In the genomic region with DNA sequence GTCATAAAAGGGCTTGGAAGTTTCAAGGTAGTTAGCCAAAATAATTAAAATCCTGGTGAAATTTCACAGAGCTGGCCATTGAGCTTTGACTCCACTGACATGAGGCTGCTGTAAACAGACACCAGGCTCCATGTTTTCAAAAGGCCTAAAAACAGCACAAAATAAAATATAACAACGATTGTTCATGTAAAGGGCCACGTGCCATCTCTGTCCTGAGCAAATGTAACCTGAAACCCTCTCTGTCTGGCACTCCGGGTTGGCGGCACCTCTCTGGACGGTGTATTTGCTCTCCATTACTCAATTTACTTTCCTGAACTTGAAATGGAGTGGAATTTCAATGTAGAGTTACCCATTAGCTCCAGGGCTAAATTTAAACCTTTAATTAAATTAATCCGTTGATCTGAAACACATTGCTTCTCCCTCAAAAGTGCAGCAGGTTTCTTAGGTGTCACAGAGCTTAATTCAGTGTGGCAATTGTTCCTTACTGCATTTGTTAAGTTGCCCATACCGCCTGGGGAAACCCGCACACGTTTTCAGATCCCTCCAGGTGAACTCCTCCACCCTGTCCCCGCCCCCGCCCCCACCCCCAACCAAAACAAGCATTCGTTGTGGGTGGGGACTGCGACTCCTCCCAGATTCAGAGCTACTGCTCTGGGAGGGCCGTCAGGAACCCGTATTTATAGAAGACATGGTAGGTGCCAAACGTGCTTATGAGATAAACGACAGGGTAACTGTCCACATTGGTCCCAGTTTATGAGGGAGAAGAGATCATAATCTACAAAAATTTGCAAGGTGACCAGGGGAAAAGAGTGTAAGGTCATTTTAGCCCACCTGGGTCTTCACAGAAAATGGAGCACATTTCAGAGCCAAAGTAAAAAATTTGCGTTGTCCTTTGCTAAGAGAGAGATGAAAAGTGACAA, we compare ENCODE assay signal across 1 cellular context.
TF ChIP-seq lines count a peak whose summit lies in the region.

No MANE protein-coding gene starts in this region.

TF ChIP-seq in HepG2, 621 proteins besides CTCF, POLR2A, EP300 and RAD21 (continued from another document and continues in another):
- TF ChIP-seq, protein P1, sequence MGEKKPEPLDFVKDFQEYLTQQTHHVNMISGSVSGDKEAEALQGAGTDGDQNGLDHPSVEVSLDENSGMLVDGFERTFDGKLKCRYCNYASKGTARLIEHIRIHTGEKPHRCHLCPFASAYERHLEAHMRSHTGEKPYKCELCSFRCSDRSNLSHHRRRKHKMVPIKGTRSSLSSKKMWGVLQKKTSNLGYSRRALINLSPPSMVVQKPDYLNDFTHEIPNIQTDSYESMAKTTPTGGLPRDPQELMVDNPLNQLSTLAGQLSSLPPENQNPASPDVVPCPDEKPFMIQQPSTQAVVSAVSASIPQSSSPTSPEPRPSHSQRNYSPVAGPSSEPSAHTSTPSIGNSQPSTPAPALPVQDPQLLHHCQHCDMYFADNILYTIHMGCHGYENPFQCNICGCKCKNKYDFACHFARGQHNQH (CRISPR knock-in tag; IDR thresholded peaks at IDR 0.05) = peak; percentile 38; the same call in 1 of the 2 replicates
- TF ChIP-seq, protein P2, sequence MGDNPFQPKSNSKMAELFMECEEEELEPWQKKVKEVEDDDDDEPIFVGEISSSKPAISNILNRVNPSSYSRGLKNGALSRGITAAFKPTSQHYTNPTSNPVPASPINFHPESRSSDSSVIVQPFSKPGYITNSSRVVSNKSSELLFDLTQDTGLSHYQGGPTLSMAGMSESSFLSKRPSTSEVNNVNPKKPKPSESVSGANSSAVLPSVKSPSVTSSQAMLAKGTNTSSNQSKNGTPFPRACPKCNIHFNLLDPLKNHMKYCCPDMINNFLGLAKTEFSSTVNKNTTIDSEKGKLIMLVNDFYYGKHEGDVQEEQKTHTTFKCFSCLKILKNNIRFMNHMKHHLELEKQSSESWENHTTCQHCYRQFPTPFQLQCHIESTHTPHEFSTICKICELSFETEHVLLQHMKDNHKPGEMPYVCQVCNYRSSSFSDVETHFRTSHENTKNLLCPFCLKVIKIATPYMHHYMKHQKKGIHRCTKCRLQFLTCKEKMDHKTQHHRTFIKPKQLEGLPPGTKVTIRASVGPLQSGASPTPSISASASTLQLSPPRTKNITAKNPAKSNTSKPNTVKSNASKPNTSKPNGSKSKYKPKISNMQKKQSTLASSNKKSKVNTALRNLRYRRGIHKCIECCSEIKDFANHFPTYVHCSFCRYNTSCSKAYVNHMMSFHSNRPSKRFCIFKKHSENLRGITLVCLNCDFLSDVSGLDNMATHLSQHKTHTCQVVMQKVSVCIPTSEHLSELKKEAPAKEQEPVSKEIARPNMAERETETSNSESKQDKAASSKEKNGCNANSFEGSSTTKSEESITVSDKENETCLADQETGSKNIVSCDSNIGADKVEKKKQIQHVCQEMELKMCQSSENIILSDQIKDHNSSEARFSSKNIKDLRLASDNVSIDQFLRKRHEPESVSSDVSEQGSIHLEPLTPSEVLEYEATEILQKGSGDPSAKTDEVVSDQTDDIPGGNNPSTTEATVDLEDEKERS (CRISPR knock-in tag; IDR thresholded peaks at IDR 0.05) = no peak
- TF ChIP-seq SRSF1 (optimal IDR thresholded peaks at IDR 0.05; ENCODE audit: low read depth, low read length) (no peak), DPF2 (CRISPR knock-in tag; IDR thresholded peaks at IDR 0.05; ENCODE audit: borderline replicate concordance, low read depth) (no peak; the same call in none of the 2 replicates), KAT8 (CRISPR knock-in tag; IDR thresholded peaks at IDR 0.05) (peak; percentile 17; the same call in 1 of the 2 replicates), FOXA1 (IDR thresholded peaks at IDR 0.05) (no peak), FOXA1 (CRISPR knock-in tag; IDR thresholded peaks at IDR 0.05) (peak; percentile 36; the same call in 1 of the 2 replicates), ZNF737 (CRISPR knock-in tag; IDR thresholded peaks at IDR 0.05; ENCODE audit: borderline replicate concordance) (no peak), MYNN (CRISPR knock-in tag; IDR thresholded peaks at IDR 0.05; ENCODE audit: low read depth) (no peak), ATF7-NPFF (CRISPR knock-in tag; IDR thresholded peaks at IDR 0.05; ENCODE audit: low read depth) (0 out of 2 replicates have a peak, but pooled peaks have one; percentile 2), HMGA1 (CRISPR knock-in tag; conservative IDR thresholded peaks at IDR 0.05) (no peak), ISX (CRISPR knock-in tag; conservative IDR thresholded peaks at IDR 0.05) (no peak), TAF1 (CRISPR knock-in tag; IDR thresholded peaks at IDR 0.05) (no peak; the same call in 1 of the 2 replicates), MATR3 (CRISPR knock-in tag; IDR thresholded peaks at IDR 0.05) (no peak), ZNF263 (CRISPR knock-in tag; IDR thresholded peaks at IDR 0.05) (0 out of 2 replicates have a peak, but pooled peaks have one; percentile 26), NFYB (CRISPR knock-in tag; IDR thresholded peaks at IDR 0.05) (no peak), ZNF607 (CRISPR knock-in tag; IDR thresholded peaks at IDR 0.05; ENCODE audit: borderline replicate concordance) (peak; percentile 43; the same call in 1 of the 2 replicates), ZNF629 (CRISPR knock-in tag; conservative IDR thresholded peaks at IDR 0.05) (no peak), BRCA1 (CRISPR knock-in tag; IDR thresholded peaks at IDR 0.05) (no peak)
- TF ChIP-seq, protein P3, sequence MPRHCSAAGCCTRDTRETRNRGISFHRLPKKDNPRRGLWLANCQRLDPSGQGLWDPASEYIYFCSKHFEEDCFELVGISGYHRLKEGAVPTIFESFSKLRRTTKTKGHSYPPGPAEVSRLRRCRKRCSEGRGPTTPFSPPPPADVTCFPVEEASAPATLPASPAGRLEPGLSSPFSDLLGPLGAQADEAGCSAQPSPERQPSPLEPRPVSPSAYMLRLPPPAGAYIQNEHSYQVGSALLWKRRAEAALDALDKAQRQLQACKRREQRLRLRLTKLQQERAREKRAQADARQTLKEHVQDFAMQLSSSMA (CRISPR knock-in tag; IDR thresholded peaks at IDR 0.05) = no peak
- TF ChIP-seq, protein P4, sequence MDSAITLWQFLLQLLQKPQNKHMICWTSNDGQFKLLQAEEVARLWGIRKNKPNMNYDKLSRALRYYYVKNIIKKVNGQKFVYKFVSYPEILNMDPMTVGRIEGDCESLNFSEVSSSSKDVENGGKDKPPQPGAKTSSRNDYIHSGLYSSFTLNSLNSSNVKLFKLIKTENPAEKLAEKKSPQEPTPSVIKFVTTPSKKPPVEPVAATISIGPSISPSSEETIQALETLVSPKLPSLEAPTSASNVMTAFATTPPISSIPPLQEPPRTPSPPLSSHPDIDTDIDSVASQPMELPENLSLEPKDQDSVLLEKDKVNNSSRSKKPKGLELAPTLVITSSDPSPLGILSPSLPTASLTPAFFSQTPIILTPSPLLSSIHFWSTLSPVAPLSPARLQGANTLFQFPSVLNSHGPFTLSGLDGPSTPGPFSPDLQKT (CRISPR knock-in tag; IDR thresholded peaks at IDR 0.05; ENCODE audit: borderline replicate concordance) = no peak
- TF ChIP-seq, protein P5, sequence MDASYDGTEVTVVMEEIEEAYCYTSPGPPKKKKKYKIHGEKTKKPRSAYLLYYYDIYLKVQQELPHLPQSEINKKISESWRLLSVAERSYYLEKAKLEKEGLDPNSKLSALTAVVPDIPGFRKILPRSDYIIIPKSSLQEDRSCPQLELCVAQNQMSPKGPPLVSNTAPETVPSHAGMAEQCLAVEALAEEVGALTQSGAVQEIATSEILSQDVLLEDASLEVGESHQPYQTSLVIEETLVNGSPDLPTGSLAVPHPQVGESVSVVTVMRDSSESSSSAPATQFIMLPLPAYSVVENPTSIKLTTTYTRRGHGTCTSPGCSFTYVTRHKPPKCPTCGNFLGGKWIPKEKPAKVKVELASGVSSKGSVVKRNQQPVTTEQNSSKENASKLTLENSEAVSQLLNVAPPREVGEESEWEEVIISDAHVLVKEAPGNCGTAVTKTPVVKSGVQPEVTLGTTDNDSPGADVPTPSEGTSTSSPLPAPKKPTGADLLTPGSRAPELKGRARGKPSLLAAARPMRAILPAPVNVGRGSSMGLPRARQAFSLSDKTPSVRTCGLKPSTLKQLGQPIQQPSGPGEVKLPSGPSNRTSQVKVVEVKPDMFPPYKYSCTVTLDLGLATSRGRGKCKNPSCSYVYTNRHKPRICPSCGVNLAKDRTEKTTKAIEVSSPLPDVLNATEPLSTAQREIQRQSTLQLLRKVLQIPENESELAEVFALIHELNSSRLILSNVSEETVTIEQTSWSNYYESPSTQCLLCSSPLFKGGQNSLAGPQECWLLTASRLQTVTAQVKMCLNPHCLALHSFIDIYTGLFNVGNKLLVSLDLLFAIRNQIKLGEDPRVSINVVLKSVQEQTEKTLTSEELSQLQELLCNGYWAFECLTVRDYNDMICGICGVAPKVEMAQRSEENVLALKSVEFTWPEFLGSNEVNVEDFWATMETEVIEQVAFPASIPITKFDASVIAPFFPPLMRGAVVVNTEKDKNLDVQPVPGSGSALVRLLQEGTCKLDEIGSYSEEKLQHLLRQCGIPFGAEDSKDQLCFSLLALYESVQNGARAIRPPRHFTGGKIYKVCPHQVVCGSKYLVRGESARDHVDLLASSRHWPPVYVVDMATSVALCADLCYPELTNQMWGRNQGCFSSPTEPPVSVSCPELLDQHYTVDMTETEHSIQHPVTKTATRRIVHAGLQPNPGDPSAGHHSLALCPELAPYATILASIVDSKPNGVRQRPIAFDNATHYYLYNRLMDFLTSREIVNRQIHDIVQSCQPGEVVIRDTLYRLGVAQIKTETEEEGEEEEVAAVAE (CRISPR knock-in tag; IDR thresholded peaks at IDR 0.05; ENCODE audit: borderline replicate concordance) = 0 out of 2 replicates have a peak, but pooled peaks have one; percentile 29
- TF ChIP-seq, protein P6, sequence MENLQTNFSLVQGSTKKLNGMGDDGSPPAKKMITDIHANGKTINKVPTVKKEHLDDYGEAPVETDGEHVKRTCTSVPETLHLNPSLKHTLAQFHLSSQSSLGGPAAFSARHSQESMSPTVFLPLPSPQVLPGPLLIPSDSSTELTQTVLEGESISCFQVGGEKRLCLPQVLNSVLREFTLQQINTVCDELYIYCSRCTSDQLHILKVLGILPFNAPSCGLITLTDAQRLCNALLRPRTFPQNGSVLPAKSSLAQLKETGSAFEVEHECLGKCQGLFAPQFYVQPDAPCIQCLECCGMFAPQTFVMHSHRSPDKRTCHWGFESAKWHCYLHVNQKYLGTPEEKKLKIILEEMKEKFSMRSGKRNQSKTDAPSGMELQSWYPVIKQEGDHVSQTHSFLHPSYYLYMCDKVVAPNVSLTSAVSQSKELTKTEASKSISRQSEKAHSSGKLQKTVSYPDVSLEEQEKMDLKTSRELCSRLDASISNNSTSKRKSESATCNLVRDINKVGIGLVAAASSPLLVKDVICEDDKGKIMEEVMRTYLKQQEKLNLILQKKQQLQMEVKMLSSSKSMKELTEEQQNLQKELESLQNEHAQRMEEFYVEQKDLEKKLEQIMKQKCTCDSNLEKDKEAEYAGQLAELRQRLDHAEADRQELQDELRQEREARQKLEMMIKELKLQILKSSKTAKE (CRISPR knock-in tag; IDR thresholded peaks at IDR 0.05; ENCODE audit: borderline replicate concordance) = peak; percentile 42; the same call in 1 of the 2 replicates
- TF ChIP-seq, protein P7, sequence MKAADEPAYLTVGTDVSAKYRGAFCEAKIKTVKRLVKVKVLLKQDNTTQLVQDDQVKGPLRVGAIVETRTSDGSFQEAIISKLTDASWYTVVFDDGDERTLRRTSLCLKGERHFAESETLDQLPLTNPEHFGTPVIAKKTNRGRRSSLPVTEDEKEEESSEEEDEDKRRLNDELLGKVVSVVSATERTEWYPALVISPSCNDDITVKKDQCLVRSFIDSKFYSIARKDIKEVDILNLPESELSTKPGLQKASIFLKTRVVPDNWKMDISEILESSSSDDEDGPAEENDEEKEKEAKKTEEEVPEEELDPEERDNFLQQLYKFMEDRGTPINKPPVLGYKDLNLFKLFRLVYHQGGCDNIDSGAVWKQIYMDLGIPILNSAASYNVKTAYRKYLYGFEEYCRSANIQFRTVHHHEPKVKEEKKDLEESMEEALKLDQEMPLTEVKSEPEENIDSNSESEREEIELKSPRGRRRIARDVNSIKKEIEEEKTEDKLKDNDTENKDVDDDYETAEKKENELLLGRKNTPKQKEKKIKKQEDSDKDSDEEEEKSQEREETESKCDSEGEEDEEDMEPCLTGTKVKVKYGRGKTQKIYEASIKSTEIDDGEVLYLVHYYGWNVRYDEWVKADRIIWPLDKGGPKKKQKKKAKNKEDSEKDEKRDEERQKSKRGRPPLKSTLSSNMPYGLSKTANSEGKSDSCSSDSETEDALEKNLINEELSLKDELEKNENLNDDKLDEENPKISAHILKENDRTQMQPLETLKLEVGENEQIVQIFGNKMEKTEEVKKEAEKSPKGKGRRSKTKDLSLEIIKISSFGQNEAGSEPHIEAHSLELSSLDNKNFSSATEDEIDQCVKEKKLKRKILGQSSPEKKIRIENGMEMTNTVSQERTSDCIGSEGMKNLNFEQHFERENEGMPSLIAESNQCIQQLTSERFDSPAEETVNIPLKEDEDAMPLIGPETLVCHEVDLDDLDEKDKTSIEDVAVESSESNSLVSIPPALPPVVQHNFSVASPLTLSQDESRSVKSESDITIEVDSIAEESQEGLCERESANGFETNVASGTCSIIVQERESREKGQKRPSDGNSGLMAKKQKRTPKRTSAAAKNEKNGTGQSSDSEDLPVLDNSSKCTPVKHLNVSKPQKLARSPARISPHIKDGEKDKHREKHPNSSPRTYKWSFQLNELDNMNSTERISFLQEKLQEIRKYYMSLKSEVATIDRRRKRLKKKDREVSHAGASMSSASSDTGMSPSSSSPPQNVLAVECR (CRISPR knock-in tag; IDR thresholded peaks at IDR 0.05; ENCODE audit: borderline replicate concordance) = peak; percentile 17; the same call in 1 of the 2 replicates
- TF ChIP-seq, protein P8, sequence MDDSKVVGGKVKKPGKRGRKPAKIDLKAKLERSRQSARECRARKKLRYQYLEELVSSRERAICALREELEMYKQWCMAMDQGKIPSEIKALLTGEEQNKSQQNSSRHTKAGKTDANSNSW (CRISPR knock-in tag; IDR thresholded peaks at IDR 0.05; ENCODE audit: borderline replicate concordance) = no peak
- TF ChIP-seq, protein P9, sequence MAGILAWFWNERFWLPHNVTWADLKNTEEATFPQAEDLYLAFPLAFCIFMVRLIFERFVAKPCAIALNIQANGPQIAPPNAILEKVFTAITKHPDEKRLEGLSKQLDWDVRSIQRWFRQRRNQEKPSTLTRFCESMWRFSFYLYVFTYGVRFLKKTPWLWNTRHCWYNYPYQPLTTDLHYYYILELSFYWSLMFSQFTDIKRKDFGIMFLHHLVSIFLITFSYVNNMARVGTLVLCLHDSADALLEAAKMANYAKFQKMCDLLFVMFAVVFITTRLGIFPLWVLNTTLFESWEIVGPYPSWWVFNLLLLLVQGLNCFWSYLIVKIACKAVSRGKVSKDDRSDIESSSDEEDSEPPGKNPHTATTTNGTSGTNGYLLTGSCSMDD (CRISPR knock-in tag; IDR thresholded peaks at IDR 0.05) = no peak
